In genomic region chr15:85021409-85021808, GRCh38 we compare ENCODE assay signal across 8 cellular contexts.
"Had no signal": no experiment of that assay in that cellular context is flagged by ENCODE, and none has a peak within 500 bp of the region (broad histone marks: within the 10 kb centered on the region; RNA-seq: fewer than 3 reads in every experiment).

No MANE protein-coding gene starts in this region.

- H3K9me3 ChIP-seq: HAP-1 had no signal

- H3K4me3 ChIP-seq: GM23248, HAP-1 had no signal

- DNase-seq: GM23248, GOT3, H7, HFFc6, KG1 had no signal

- H3K36me3 ChIP-seq: HAP-1 had no signal

- H3K27ac Mint-ChIP-seq: HFFc6, IgD-negative memory B cell had no signal

- H3K27ac ChIP-seq: GM23248 had no signal

- H3K9ac ChIP-seq: GM23248 had no signal

- H2AFZ ChIP-seq: GM23248 had no signal

- ATAC-seq: HCT116 had no signal

- H3K4me3 Mint-ChIP-seq: HFFc6, IgD-negative memory B cell had no signal

- H3K9me3 Mint-ChIP-seq: HFFc6, IgD-negative memory B cell had no signal
